ENCODE assay signal across 29 cellular contexts in the genomic region with DNA sequence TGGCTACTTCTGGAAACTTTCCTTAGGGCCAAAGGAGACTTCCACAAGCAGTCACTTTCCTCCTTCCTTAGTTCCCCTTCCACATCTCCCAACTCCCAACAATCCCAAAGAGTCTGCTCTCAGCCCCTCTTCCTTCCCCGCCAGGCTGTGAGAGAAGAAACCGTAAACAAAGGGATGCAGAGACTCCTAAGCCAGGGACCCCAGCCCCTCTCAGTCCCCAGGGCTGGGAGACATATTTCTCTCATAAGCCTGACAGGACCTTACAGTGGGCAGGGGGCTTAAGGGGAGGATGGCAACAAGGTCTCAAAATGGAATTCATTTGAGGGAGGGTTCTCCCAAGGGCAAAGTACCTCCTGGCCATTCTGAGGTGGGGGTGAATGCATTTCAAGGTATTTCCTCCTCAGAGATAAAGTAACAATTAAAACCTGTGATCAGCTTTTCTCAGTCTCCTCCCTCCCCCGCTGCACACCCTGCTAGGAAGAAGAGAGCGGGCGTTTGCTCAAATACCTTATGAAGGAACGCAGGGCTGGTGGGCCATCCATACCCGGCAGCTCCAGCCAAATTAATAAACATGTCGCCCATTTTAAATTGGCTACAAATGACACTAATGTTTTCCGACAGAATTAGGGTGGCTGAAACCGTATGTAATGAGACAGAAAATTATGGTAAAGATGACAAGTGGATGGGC. TPM values are rescaled to one million over a fixed set of nuclear protein-coding genes. Genes with fewer than 3 reads are reported as not detected.
"Had no signal": no experiment of that assay in that cellular context is flagged by ENCODE, and none has a peak within 500 bp of the region (broad histone marks: within the 10 kb centered on the region; RNA-seq: fewer than 3 reads in every experiment).

No MANE protein-coding gene starts in this region.

- H3K4me3 Mint-ChIP-seq: activated naive CD8-positive, alpha-beta T cell treated with anti-CD3 and anti-CD28 coated beads, Interleukin-2, amount 50 U/mL, for 24 hours; stimulated activated naive B cell treated with anti-CD40 and anti-IgM and Interleukin-4, amounts not matched to agents 10 μg/mL and 1 μg/mL and 100 μg/mL, for 72 hours; T-helper 17 cell had no signal

- ATAC-seq: activated naive CD8-positive, alpha-beta T cell treated with anti-CD3 and anti-CD28 coated beads, Interleukin-2, amount 50 U/mL, for 24 hours; gastrocnemius medialis; left lung; stimulated activated naive B cell treated with anti-CD40 and anti-IgM and Interleukin-4, amounts not matched to agents 10 μg/mL and 1 μg/mL and 100 μg/mL, for 72 hours; T-helper 17 cell had no signal

- H3K27ac Mint-ChIP-seq: activated naive CD8-positive, alpha-beta T cell treated with anti-CD3 and anti-CD28 coated beads, Interleukin-2, amount 50 U/mL, for 24 hours; progenitor cell of endocrine pancreas; T-helper 17 cell had no signal

- DNase-seq: activated CD4-positive, alpha-beta T cell treated with anti-CD3 and anti-CD28 coated beads for 4 hours; activated CD4-positive, alpha-beta T cell treated with anti-CD3 and anti-CD28 coated beads, Interleukin-2, amount 50 U/mL, for 48 hours; activated CD4-positive, CD25-positive, alpha-beta regulatory T cell; activated gamma-delta T cell; activated naive CD4-positive, alpha-beta T cell treated with anti-CD3 and anti-CD28 coated beads, Interleukin-2, amount 50 U/mL, for 16 hours; activated naive CD8-positive, alpha-beta T cell treated with anti-CD3 and anti-CD28 coated beads, Interleukin-2, amount 50 U/mL, for 24 hours; dermis blood vessel endothelial cell; effector CD8-positive, alpha-beta T cell; gastrocnemius medialis; head of caudate nucleus; kidney; naive B cell; stimulated activated CD4-positive, alpha-beta T cell treated with anti-CD3 and anti-CD28 coated beads, Interleukin-2, amount 100 ng/mL, for 48 hours; stimulated activated CD8-positive, alpha-beta memory T cell treated with anti-CD3 and anti-CD28 coated beads, Interleukin-4, amount 100 ng/mL, for 48 hours; stimulated activated naive B cell treated with anti-CD40 and anti-IgM and Interleukin-4, amounts not matched to agents 10 μg/mL and 1 μg/mL and 100 μg/mL, for 72 hours; T-helper 17 cell; transverse colon; uterus had no signal

- H3K9me3 Mint-ChIP-seq: activated naive CD8-positive, alpha-beta T cell treated with anti-CD3 and anti-CD28 coated beads, Interleukin-2, amount 50 U/mL, for 24 hours had no signal

RNA-seq across cellular contexts. Expression of gene BARHL2, which starts 4.0 kb away (rescaled TPM):
- total RNA-seq: activated CD8-positive, alpha-beta memory T cell treated with anti-CD3 and anti-CD28 coated beads for 36 hours; cardiac muscle cell; dermis blood vessel endothelial cell; gastrocnemius medialis; kidney; left lung; lung; mesenteric fat pad; mucosa of gallbladder; osteocyte; progenitor cell of endocrine pancreas; T-helper 17 cell; temporal lobe; transverse colon; uterus had no signal
- polyA plus RNA-seq: cardiac muscle cell, esophagus, lung, neural cell had no signal
